10 cellular contexts compared by ENCODE assay signal in the genomic region with DNA sequence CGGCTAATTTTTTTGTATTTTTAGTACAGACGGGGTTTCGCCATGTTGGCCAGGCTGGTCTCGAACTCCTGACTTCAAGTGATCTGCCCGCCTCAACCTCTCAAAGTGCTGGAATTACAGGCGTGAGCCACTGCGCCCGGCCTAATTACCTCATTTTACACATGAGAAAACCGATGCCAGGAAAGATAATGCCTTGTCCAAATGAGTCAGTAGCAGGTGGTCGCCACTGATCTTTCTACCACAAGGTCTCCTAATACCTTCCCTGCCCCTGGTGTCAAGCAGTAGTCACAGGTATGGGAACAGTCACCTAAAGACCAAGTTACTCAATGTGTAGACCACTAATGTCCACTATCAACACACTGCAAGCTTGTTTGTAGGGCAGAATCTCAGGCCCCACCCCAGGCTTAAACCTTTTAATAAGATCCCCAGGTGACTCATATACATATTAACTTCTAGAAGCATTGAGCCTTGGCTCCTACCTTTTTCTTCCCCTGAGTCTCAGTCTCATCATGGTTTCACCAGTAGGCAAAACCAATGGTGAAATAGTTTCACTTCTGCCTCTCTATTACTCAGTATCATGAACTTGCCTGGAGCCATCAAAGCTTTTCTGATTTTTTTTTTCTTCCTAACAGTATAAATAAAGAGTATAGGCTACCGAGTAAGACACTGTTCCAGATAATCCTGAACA. TPM values are rescaled to one million over a fixed set of nuclear protein-coding genes. Genes with fewer than 3 reads are reported as not detected.
A peak's percentile ranks its signal among the peaks of the same experiment; 100 is the strongest.
DNase-seq lines count a peak whose midpoint lies in the region; ATAC-seq lines count a peak whose summit lies in the region.
"Had no signal": no experiment of that assay in that cellular context is flagged by ENCODE, and none has a peak within 500 bp of the region (broad histone marks: within the 10 kb centered on the region; RNA-seq: fewer than 3 reads in every experiment).

No MANE protein-coding gene starts in this region.

- ATAC-seq in GM18511 (IDR thresholded peaks at IDR 0.05; ENCODE audit: unreplicated experiment) (peak; percentile 97), GM21423 (IDR thresholded peaks at IDR 0.05; ENCODE audit: unreplicated experiment) (peak; percentile 95), HG03135 (IDR thresholded peaks at IDR 0.05; ENCODE audit: unreplicated experiment) (peak; percentile 92)

- DNase-seq in RPMI8226 (peak; percentile 47), HCEC 1CT (no peak), GM19240 (ENCODE audit: insufficient read length, low spot score) (no peak), iPS-NIHi11 (ENCODE audit: low spot score) (no peak), A172 (ENCODE audit: low spot score) (no peak)
- DNase-seq: Calu3, NCI-H774 had no signal

RNA-seq across cellular contexts. Expression of a gene that starts 6.9 kb away (rescaled TPM):
- total RNA-seq in A172 (2014; rRNA removed; shearing (Covaris generic)), result 11.1 and 14.8 TPM in 2 replicates
